10 cellular contexts compared by ENCODE assay signal in the genomic region with DNA sequence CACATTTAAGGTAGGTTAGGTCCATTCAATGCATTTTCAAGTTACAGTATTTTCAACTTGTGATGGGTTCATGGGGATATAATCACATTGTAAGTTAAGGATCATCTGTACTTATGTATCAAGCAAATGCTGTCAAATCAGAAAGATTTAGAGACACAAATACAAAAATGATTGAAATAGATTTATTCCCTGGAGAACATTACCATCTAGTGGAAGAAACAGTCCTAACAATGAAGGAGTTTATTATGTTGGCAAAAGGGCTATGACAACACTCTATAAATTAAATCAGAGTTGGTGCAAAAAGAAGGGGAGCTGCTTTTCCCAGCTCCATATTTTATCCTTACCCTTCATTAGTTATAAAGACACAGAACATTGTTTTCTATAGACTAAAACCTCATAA.
A peak's percentile ranks its signal among the peaks of the same experiment; 100 is the strongest.
DNase-seq lines count a peak whose midpoint lies in the region; ATAC-seq and TF ChIP-seq lines count a peak whose summit lies in the region.
"Had no signal": no experiment of that assay in that cellular context is flagged by ENCODE, and none has a peak within 500 bp of the region (broad histone marks: within the 10 kb centered on the region; RNA-seq: fewer than 3 reads in every experiment).

No MANE protein-coding gene starts in this region.

- no peaks in the 10 kb centered on the region for H3K4me1 Mint-ChIP-seq in type B pancreatic cell (ENCODE audit: unreplicated experiment)

- H3K4me1 ChIP-seq in heart right ventricle: peaks cover 0 to 6% (median 0%) of the 10 kb centered on the region in 9 donors
- H3K4me1 ChIP-seq in right atrium auricular region: no peaks in the 10 kb centered on the region
- H3K4me1 ChIP-seq in Panc1 (ENCODE audit: control insufficient read depth, insufficient read depth, low read length): no peaks in the 10 kb centered on the region
- H3K4me1 ChIP-seq in SJCRH30: no peaks in the 10 kb centered on the region

- ATAC-seq in heart right ventricle (no peak), Panc1 (no peak), GM21423 (IDR thresholded peaks at IDR 0.05; ENCODE audit: unreplicated experiment) (no peak), sciatic nerve (no peak)
- ATAC-seq: stimulated activated naive CD8-positive, alpha-beta T cell treated with anti-CD3 and anti-CD28 coated beads, Interleukin-15, amount 100 ng/mL, for 72 hours had no signal

- no peaks in the 10 kb centered on the region for H3K36me3 ChIP-seq in heart right ventricle
- H3K36me3 ChIP-seq in right atrium auricular region: no peaks in the 10 kb centered on the region
- H3K36me3 ChIP-seq in Panc1 (ENCODE audit: control insufficient read depth, insufficient read depth, low read length): no peaks in the 10 kb centered on the region
- H3K36me3 ChIP-seq in SJCRH30: no peaks in the 10 kb centered on the region

- POLR2A ChIA-PET in Panc1 (lab: Charles Lee): no interaction called here

- DNase-seq in heart right ventricle (no peak), right atrium auricular region (ENCODE audit: low spot score) (no peak), Panc1 (ENCODE audit: low read depth, low spot score) (no peak), globus pallidus (ENCODE audit: low spot score) (peak; percentile 7), type B pancreatic cell (ENCODE audit: extremely low spot score, unreplicated experiment) (no peak), SJCRH30 (no peak), sciatic nerve (ENCODE audit: low spot score) (no peak)
- DNase-seq: DMS79; stimulated activated naive CD8-positive, alpha-beta T cell treated with anti-CD3 and anti-CD28 coated beads, Interleukin-15, amount 100 ng/mL, for 72 hours had no signal

- no peak overlapping the region for H3K4me3 Mint-ChIP-seq in type B pancreatic cell
- H3K4me3 Mint-ChIP-seq: stimulated activated naive CD8-positive, alpha-beta T cell treated with anti-CD3 and anti-CD28 coated beads, Interleukin-15, amount 100 ng/mL, for 72 hours had no signal

- no peaks in the 10 kb centered on the region for H3K36me3 Mint-ChIP-seq in type B pancreatic cell

- in situ Hi-C loops in Panc1 (cut with HindIII; ENCODE audit: low pct_unique_long_range_greater_than_20kb, low sequenced_read_pairs): no loop called here

- TF ChIP-seq CTCF in heart right ventricle (IDR thresholded peaks at IDR 0.05): peak in 7 of 9 donors; percentile 12 to 42 (median 29)
- peak in 1 of 2 donors; percentile 37 for TF ChIP-seq CTCF in right atrium auricular region (IDR thresholded peaks at IDR 0.05)
- peak; percentile 38; the same call in 1 of the 2 replicates for TF ChIP-seq CTCF in Panc1 (IDR thresholded peaks at IDR 0.05)
- TF ChIP-seq CTCF in type B pancreatic cell (conservative IDR thresholded peaks at IDR 0.05): peak; percentile 65

- CTCF ChIA-PET in Panc1 (lab: Charles Lee): interaction anchor here (0.5 kb wide), 1 partner anchor 54 kb away, joined by 8 read pairs; no protein-coding TSS in a partner anchor

- intact Hi-C loops in heart right ventricle (cut with DNase I) (loop anchor here in 7 of 10 donors (5.0 to 10.0 kb wide), 2 partner anchors 212 to 214 kb away; partner anchors contain the start of gene TAS2R38 (in 3 of the 7)), Panc1 (cut with micrococcal nuclease; ENCODE audit: unreplicated experiment) (loop anchor here (1.0 kb wide), 1 partner anchor 213 kb away; no protein-coding TSS in a partner anchor), sciatic nerve (cut with DNase I) (no loop called here)

- H3K9me3 Mint-ChIP-seq in type B pancreatic cell: no peaks in the 10 kb centered on the region
- H3K9me3 Mint-ChIP-seq: stimulated activated naive CD8-positive, alpha-beta T cell treated with anti-CD3 and anti-CD28 coated beads, Interleukin-15, amount 100 ng/mL, for 72 hours had no signal

- H3K27ac ChIP-seq in heart right ventricle: no peak overlapping the region
- H3K27ac ChIP-seq in right atrium auricular region: no peak overlapping the region
- no peak overlapping the region for H3K27ac ChIP-seq in Panc1 (ENCODE audit: low read length)
- H3K27ac ChIP-seq in SJCRH30: no peak overlapping the region

- H3K9me3 ChIP-seq in heart right ventricle (no peaks in the 10 kb centered on the region), right atrium auricular region (no peaks in the 10 kb centered on the region), Panc1 (ENCODE audit: control insufficient read depth, insufficient read depth, low read depth, low read length) (no peaks in the 10 kb centered on the region), SJCRH30 (replicated peaks) (no peaks in the 10 kb centered on the region)

- no peaks in the 10 kb centered on the region for H3K27me3 Mint-ChIP-seq in type B pancreatic cell

- peaks cover 0 to 5% (median 0%) of the 10 kb centered on the region in 7 donors for H3K27me3 ChIP-seq in heart right ventricle
- no peaks in the 10 kb centered on the region for H3K27me3 ChIP-seq in right atrium auricular region
- no peaks in the 10 kb centered on the region for H3K27me3 ChIP-seq in Panc1 (ENCODE audit: control insufficient read depth, insufficient read depth, low read length)
- H3K27me3 ChIP-seq in SJCRH30: no peaks in the 10 kb centered on the region

- H3K4me3 ChIP-seq in heart right ventricle (no peak overlapping the region), right atrium auricular region (no peak overlapping the region), Panc1 (ENCODE audit: low read depth in 2 of 2, low read length in 2 of 2) (no peak overlapping the region), SJCRH30 (no peak overlapping the region)

- BruUV-seq in Panc1 (replicated peaks; lab: Mats Ljungman, UMichigan): no TSS peak

- no peak overlapping the region for H3K27ac Mint-ChIP-seq in type B pancreatic cell
- H3K27ac Mint-ChIP-seq: stimulated activated naive CD8-positive, alpha-beta T cell treated with anti-CD3 and anti-CD28 coated beads, Interleukin-15, amount 100 ng/mL, for 72 hours had no signal
